In genomic region chr6:106973841-106974336, GRCh38 we compare ENCODE assay signal across 9 cellular contexts. TPM values are rescaled to one million over a fixed set of nuclear protein-coding genes. Genes with fewer than 3 reads are reported as not detected.
DNase-seq lines count a peak whose midpoint lies in the region; ATAC-seq and TF ChIP-seq lines count a peak whose summit lies in the region.
"Had no signal": no experiment of that assay in that cellular context is flagged by ENCODE, and none has a peak within 500 bp of the region (broad histone marks: within the 10 kb centered on the region; RNA-seq: fewer than 3 reads in every experiment).

No MANE protein-coding gene starts in this region.

- no peak overlapping the region for H3K27ac Mint-ChIP-seq in T-helper 2 cell treated with Interferon-gamma antibody and Interleukin-4, amounts not matched to agents 5 μg/mL and 100 μg/mL, for 36 hours
- H3K27ac Mint-ChIP-seq in endodermal cell: peak overlapping the region; percentile 93

- TF ChIP-seq CTCF in OCI-LY1 (IDR thresholded peaks at IDR 0.05; ENCODE audit: low read length) (no peak), endodermal cell (conservative IDR thresholded peaks at IDR 0.05) (no peak), neutrophil (IDR thresholded peaks at IDR 0.05) (no peak)

- 0% methylated on average over 14 to 31 of the region's 31 CpGs for WGBS in endodermal cell (ENCODE audit: insufficient coverage in 1 of 2, insufficient read length in 1 of 2), 2 experiments

- ATAC-seq in HG03135 (IDR thresholded peaks at IDR 0.05; ENCODE audit: unreplicated experiment): no peak

- H3K27ac ChIP-seq in OCI-LY1 (ENCODE audit: low read depth, low read length, poor library complexity, severe bottlenecking): peak overlapping the region; percentile 87
- peak overlapping the region; percentile 95 for H3K27ac ChIP-seq in endodermal cell (ENCODE audit: low read depth, low read length)
- peak overlapping the region; percentile 74 for H3K27ac ChIP-seq in neutrophil

- peaks cover 52% of the 10 kb centered on the region for H3K36me3 ChIP-seq in OCI-LY1 (ENCODE audit: insufficient read depth, low read length)
- H3K36me3 ChIP-seq in endodermal cell (ENCODE audit: control insufficient read depth, insufficient read depth, low read length): peaks cover 10% of the 10 kb centered on the region
- H3K36me3 ChIP-seq in neutrophil: no peaks in the 10 kb centered on the region

- H3K4me2 ChIP-seq in OCI-LY1 (ENCODE audit: low read length): peak overlapping the region; percentile 77

- H3K4me3 Mint-ChIP-seq in T-helper 2 cell treated with Interferon-gamma antibody and Interleukin-4, amounts not matched to agents 5 μg/mL and 100 μg/mL, for 36 hours: peak overlapping the region; percentile 72
- peak overlapping the region; percentile 96 for H3K4me3 Mint-ChIP-seq in endodermal cell

- H3K4me1 ChIP-seq in OCI-LY1 (ENCODE audit: insufficient read depth, low read length, severe bottlenecking): peaks cover 44% of the 10 kb centered on the region
- no peaks in the 10 kb centered on the region for H3K4me1 ChIP-seq in endodermal cell (ENCODE audit: control insufficient read depth, insufficient read depth, low read length)
- peaks cover 40 to 42% of the 10 kb centered on the region in 2 experiments for H3K4me1 ChIP-seq in neutrophil (ENCODE audit: control insufficient read depth in 1 of 2, insufficient read depth in 1 of 2, low read depth in 1 of 2, low read length in 1 of 2)

- peak overlapping the region; percentile 97 for H3K9ac ChIP-seq in OCI-LY1 (ENCODE audit: low read length)
- peak overlapping the region; percentile 99 for H3K9ac ChIP-seq in endodermal cell (ENCODE audit: extremely low read depth, low read length, poor library complexity, severe bottlenecking)

- H3K79me2 ChIP-seq in OCI-LY1 (ENCODE audit: insufficient read depth, low read length): peaks cover 34% of the 10 kb centered on the region

- no peaks in the 10 kb centered on the region for H3K9me3 Mint-ChIP-seq in T-helper 2 cell treated with Interferon-gamma antibody and Interleukin-4, amounts not matched to agents 5 μg/mL and 100 μg/mL, for 36 hours
- H3K9me3 Mint-ChIP-seq in endodermal cell: no peaks in the 10 kb centered on the region

- no peaks in the 10 kb centered on the region for H3K9me2 ChIP-seq in OCI-LY1 (ENCODE audit: low read depth, low read length)

- no peaks in the 10 kb centered on the region for H4K20me1 ChIP-seq in OCI-LY1 (ENCODE audit: insufficient read depth, low read length)

- no peak overlapping the region for H2AFZ ChIP-seq in OCI-LY1 (ENCODE audit: low read length)

- no peak for DNase-seq in T-helper 2 cell treated with Interferon-gamma antibody and Interleukin-4, amounts not matched to agents 5 μg/mL and 100 μg/mL, for 36 hours (ENCODE audit: low spot score)
- DNase-seq in T-helper 2 cell: no peak
- DNase-seq in endodermal cell: peak; percentile 72
- DNase-seq in A172 (ENCODE audit: low spot score): no peak
- DNase-seq in ACHN: no peak
- DNase-seq: DND-41 had no signal

- H3K9me3 ChIP-seq in OCI-LY1 (ENCODE audit: low read length) (no peaks in the 10 kb centered on the region), endodermal cell (ENCODE audit: control insufficient read depth, low read length) (no peaks in the 10 kb centered on the region), neutrophil (no peaks in the 10 kb centered on the region)

- peaks cover 10% of the 10 kb centered on the region; the same call in 1 of the 2 replicates for H3F3A ChIP-seq in OCI-LY1 (ENCODE audit: insufficient read depth, low read length)

- H3K4me3 ChIP-seq in OCI-LY1 (ENCODE audit: low read depth, low read length, poor library complexity, severe bottlenecking) (peak overlapping the region; percentile 89), endodermal cell (ENCODE audit: low read length) (peak overlapping the region; percentile 93), neutrophil (ENCODE audit: low read depth in 1 of 2, low read length in 1 of 2) (peak overlapping the region; percentile 73 to 91)

- H3K4me1 Mint-ChIP-seq in T-helper 2 cell treated with Interferon-gamma antibody and Interleukin-4, amounts not matched to agents 5 μg/mL and 100 μg/mL, for 36 hours (ENCODE audit: low read depth): peaks cover 7% of the 10 kb centered on the region
- peaks cover 16% of the 10 kb centered on the region for H3K4me1 Mint-ChIP-seq in endodermal cell

- H3K27me3 ChIP-seq in OCI-LY1 (ENCODE audit: insufficient read depth, low read length) (no peaks in the 10 kb centered on the region), endodermal cell (ENCODE audit: control insufficient read depth, insufficient read depth, low read length, poor library complexity, severe bottlenecking) (no peaks in the 10 kb centered on the region), neutrophil (no peaks in the 10 kb centered on the region)

- H3K27me3 Mint-ChIP-seq in T-helper 2 cell treated with Interferon-gamma antibody and Interleukin-4, amounts not matched to agents 5 μg/mL and 100 μg/mL, for 36 hours (ENCODE audit: low read depth): peaks cover 67% of the 10 kb centered on the region
- no peaks in the 10 kb centered on the region for H3K27me3 Mint-ChIP-seq in endodermal cell (ENCODE audit: insufficient read depth)

- in situ Hi-C loops in ACHN (cut with HindIII; ENCODE audit: low pct_ligation_motif_present, low pct_unique_long_range_greater_than_20kb, low sequenced_read_pairs): no loop called here

- no peaks in the 10 kb centered on the region for H3K36me3 Mint-ChIP-seq in T-helper 2 cell treated with Interferon-gamma antibody and Interleukin-4, amounts not matched to agents 5 μg/mL and 100 μg/mL, for 36 hours (ENCODE audit: low read depth)
- H3K36me3 Mint-ChIP-seq in endodermal cell (ENCODE audit: low read depth): peaks cover 37% of the 10 kb centered on the region

RNA-seq across cellular contexts. Expression of gene CD24, which starts 0.6 kb away (rescaled TPM):
- 100 to 1,000 TPM; 392 to 545 TPM for total RNA-seq in endodermal cell
- 757 TPM for polyA plus RNA-seq in endodermal cell (2013, experiment 1 of 2)
- polyA plus RNA-seq in endodermal cell (2013, experiment 2 of 2): 674 TPM
- total RNA-seq in A172 (2014; rRNA removed; shearing (Covaris generic)): 20.4 and 26.9 TPM in 2 replicates

RNA-seq across cellular contexts. Expression of gene MTRES1, which starts 54.1 kb away (rescaled TPM):
- 10 to 100 TPM; 20.5 to 26.1 TPM for total RNA-seq in endodermal cell
- 23.4 TPM for polyA plus RNA-seq in endodermal cell (2013, experiment 1 of 2)
- polyA plus RNA-seq in endodermal cell (2013, experiment 2 of 2): 20.4 TPM
- 19.3 and 38.9 TPM in 2 replicates for total RNA-seq in A172 (2014; rRNA removed; shearing (Covaris generic))

Comparison
In these comparisons a context has a peak if more than half of its experiments do, and no peak if none do; other contexts are left out.
1. RNA of gene CD24, which starts 0.6 kb away (total RNA-seq): 392 to 545 TPM in endodermal cell; 20.4 to 26.9 TPM in A172; every median in the first group is over 10 times any median in the second.
2. Peak in every context shown above with its lines, with median percentiles within 50 percentile points of each other: H3K27ac ChIP-seq and H3K4me3 ChIP-seq.